In genomic region chr7:45180084-45180986, GRCh38 we compare ENCODE assay signal across 20 cellular contexts. TPM values are rescaled to one million over a fixed set of nuclear protein-coding genes. Genes with fewer than 3 reads are reported as not detected.
A peak's percentile ranks its signal among the peaks of the same experiment; 100 is the strongest.
DNase-seq lines count a peak whose midpoint lies in the region; ATAC-seq and TF ChIP-seq lines count a peak whose summit lies in the region.
"Had no signal": no experiment of that assay in that cellular context is flagged by ENCODE, and none has a peak within 500 bp of the region (broad histone marks: within the 10 kb centered on the region; RNA-seq: fewer than 3 reads in every experiment).

No MANE protein-coding gene starts in this region.

- 81 to 87% (median 85%) methylated on average over 11 to 13 of the region's 13 CpGs for WGBS in heart left ventricle, 4 donors

- no peak for ATAC-seq in heart left ventricle
- ATAC-seq in upper lobe of right lung: no peak
- ATAC-seq: Panc1 had no signal

- peaks cover 0 to 11% (median 0%) of the 10 kb centered on the region in 12 donors for H3K4me1 ChIP-seq in heart left ventricle
- no peaks in the 10 kb centered on the region for H3K4me1 ChIP-seq in right atrium auricular region
- no peaks in the 10 kb centered on the region for H3K4me1 ChIP-seq in upper lobe of right lung

- no peak overlapping the region for H3K27ac ChIP-seq in heart left ventricle
- no peak overlapping the region for H3K27ac ChIP-seq in right atrium auricular region
- H3K27ac ChIP-seq in coronary artery: no peak overlapping the region
- H3K27ac ChIP-seq in upper lobe of right lung: no peak overlapping the region

- TF ChIP-seq POLR2A in heart left ventricle (IDR thresholded peaks at IDR 0.05): no peak

- no peak for TF ChIP-seq CTCF in heart left ventricle (IDR thresholded peaks at IDR 0.05)
- no peak for TF ChIP-seq CTCF in right atrium auricular region (IDR thresholded peaks at IDR 0.05)
- TF ChIP-seq CTCF in coronary artery (IDR thresholded peaks at IDR 0.05): no peak
- TF ChIP-seq CTCF in upper lobe of right lung (IDR thresholded peaks at IDR 0.05): no peak

- peaks cover 0 to 2% (median 0%) of the 10 kb centered on the region in 9 donors for H3K36me3 ChIP-seq in heart left ventricle
- no peaks in the 10 kb centered on the region for H3K36me3 ChIP-seq in right atrium auricular region
- H3K36me3 ChIP-seq in upper lobe of right lung: no peaks in the 10 kb centered on the region

- H3K9me3 ChIP-seq in heart left ventricle (no peaks in the 10 kb centered on the region), right atrium auricular region (no peaks in the 10 kb centered on the region), upper lobe of right lung (no peaks in the 10 kb centered on the region)

- H3K4me3 ChIP-seq in heart left ventricle: no peak overlapping the region
- H3K4me3 ChIP-seq in right atrium auricular region: no peak overlapping the region
- no peak overlapping the region for H3K4me3 ChIP-seq in coronary artery
- H3K4me3 ChIP-seq in upper lobe of right lung: no peak overlapping the region

- H3K27me3 ChIP-seq in heart left ventricle: no peaks in the 10 kb centered on the region
- H3K27me3 ChIP-seq in right atrium auricular region: no peaks in the 10 kb centered on the region
- H3K27me3 ChIP-seq in upper lobe of right lung: no peaks in the 10 kb centered on the region

- peak in 3 of 5 donors; percentile 5 to 10 (median 10) for DNase-seq in heart left ventricle
- no peak for DNase-seq in right atrium auricular region (ENCODE audit: low spot score)
- DNase-seq in coronary artery (ENCODE audit: low spot score): peak; percentile 66
- peak; percentile 64 for DNase-seq in mesenteric fat pad (ENCODE audit: low spot score)
- peak; percentile 57 for DNase-seq in upper lobe of right lung
- no peak for DNase-seq in T1000 (lab: John Stamatoyannopoulos, UW)
- DNase-seq in NCI-H2107 treated with DMSO at 0.1 percent for 48 hours (lab: John Stamatoyannopoulos, UW; ENCODE audit: unreplicated experiment): no peak
- no peak for DNase-seq in iPS-NIHi11 (ENCODE audit: low spot score)
- DNase-seq: CD8-positive, alpha-beta memory T cell; HCEC 1CT; Karpas-422; MM.1S; NCI-H1105; NCI-H187; NCI-H2171; NCI-H82; SIG-M5 had no signal

- intact Hi-C loops in heart left ventricle (cut with DNase I) (no loop called here), upper lobe of right lung (cut with DNase I) (no loop called here)

RNA-seq across cellular contexts. Expression of gene RAMP3, which starts 22.7 kb away (rescaled TPM):
- total RNA-seq in heart left ventricle: 100 to 1,000 TPM in 1 of 9 donors, 10 to 100 TPM in 8; 19.2 to 107 (median 38.8) TPM
- 10 to 100 TPM; 43.2 to 47.5 TPM for polyA plus RNA-seq in heart left ventricle
- total RNA-seq in right atrium auricular region: 10 to 100 TPM; 62.0 to 77.2 TPM
- 49.2 TPM for total RNA-seq in mesenteric fat pad
- total RNA-seq in upper lobe of right lung: 255 TPM
- total RNA-seq: CD8-positive, alpha-beta memory T cell; NCI-H460 had no signal
- polyA plus RNA-seq: BJ; CD8-positive, alpha-beta memory T cell had no signal

Comparison
In these comparisons a context has a peak if more than half of its experiments do, and no peak if none do; other contexts are left out.
1. DNase-seq: peak in heart left ventricle (3 of 5), coronary artery (single experiment), mesenteric fat pad (single experiment) and upper lobe of right lung (single experiment); none in right atrium auricular region (single experiment), T1000 (single experiment), NCI-H2107 treated with DMSO at 0.1 percent for 48 hours (single experiment) and iPS-NIHi11 (single experiment).